In genomic region chr5:115415143-115415491, GRCh38 we compare ENCODE assay signal across 8 cellular contexts.
DNase-seq lines count a peak whose midpoint lies in the region; ATAC-seq, FAIRE-seq and TF ChIP-seq lines count a peak whose summit lies in the region.

No MANE protein-coding gene starts in this region.

- WGBS in testis, 2 donors, result 67 to 78% methylated on average over 1 of the region's 1 CpG

- no peak for ATAC-seq in GM21390 (IDR thresholded peaks at IDR 0.05; ENCODE audit: unreplicated experiment)

- no peaks in the 10 kb centered on the region for H3K27me3 ChIP-seq in testis

- DNase-seq in AG08396 (ENCODE audit: low spot score) (peak; percentile 36), H54 (ENCODE audit: insufficient read length, low spot score) (peak; percentile 33), SK-MEL-5 (ENCODE audit: low read depth, low spot score) (peak; percentile 99), kidney (peak; percentile 68), NCI-H1417 (lab: John Stamatoyannopoulos, UW) (no peak), testis (no peak)
- DNase-seq in effector CD8-positive, alpha-beta T cell (lab: John Stamatoyannopoulos, UW), result no peak

- no peak overlapping the region for H3K9ac ChIP-seq in kidney (ENCODE audit: low read length in 2 of 2)

- peak; percentile 88 for FAIRE-seq in H54 (lab: Jason Lieb, UNC)
- no peak for FAIRE-seq in kidney (lab: Jason Lieb, UNC)

- no peak for TF ChIP-seq POLR2A in H54 (IDR thresholded peaks at IDR 0.05; ENCODE audit: low read depth, low read length)
- TF ChIP-seq POLR2A in testis (IDR thresholded peaks at IDR 0.05), result no peak

- intact Hi-C loops in kidney (cut with DNase I) (no loop called here), testis (cut with DNase I; ENCODE audit: low total_unique reads) (no loop called here)

- in situ Hi-C loops in SK-MEL-5 (cut with HindIII; ENCODE audit: low pct_unique_long_range_greater_than_20kb, low sequenced_read_pairs), result no loop called here

- H3K27ac ChIP-seq in kidney (ENCODE audit: low read depth in 2 of 2, low read length in 2 of 2), result no peak overlapping the region
- no peak overlapping the region for H3K27ac ChIP-seq in testis

- H3K4me3 ChIP-seq in kidney (ENCODE audit: low read length in 2 of 2) (no peak overlapping the region), testis (no peak overlapping the region)

- H3K36me3 ChIP-seq in kidney (ENCODE audit: control insufficient read depth in 1 of 2, insufficient read depth in 2 of 2, low read length in 2 of 2), result no peaks in the 10 kb centered on the region
- no peaks in the 10 kb centered on the region for H3K36me3 ChIP-seq in testis (ENCODE audit: low read depth, missing control alignments)

- TF ChIP-seq CTCF in kidney (IDR thresholded peaks at IDR 0.05; ENCODE audit: borderline replicate concordance, extremely low read depth, insufficient read depth) (no peak), testis (IDR thresholded peaks at IDR 0.05) (no peak)

- H3K4me1 ChIP-seq in kidney (ENCODE audit: control insufficient read depth in 1 of 2, insufficient read depth in 1 of 2, low read depth in 1 of 2, low read length in 2 of 2), result no peaks in the 10 kb centered on the region
- no peaks in the 10 kb centered on the region for H3K4me1 ChIP-seq in testis

- H3K9me3 ChIP-seq in kidney (ENCODE audit: control insufficient read depth in 1 of 2, low read length in 2 of 2) (no peaks in the 10 kb centered on the region), testis (no peaks in the 10 kb centered on the region)

Comparison
In these comparisons a context has a peak if more than half of its experiments do, and no peak if none do; other contexts are left out.
1. DNase-seq: peak in AG08396 (single experiment), H54 (single experiment), SK-MEL-5 (single experiment) and kidney (single experiment); none in NCI-H1417 (0 of 3), testis (single experiment) and effector CD8-positive, alpha-beta T cell (single experiment).